Comparison of ENCODE assay signal across 16 cellular contexts in the genomic region with DNA sequence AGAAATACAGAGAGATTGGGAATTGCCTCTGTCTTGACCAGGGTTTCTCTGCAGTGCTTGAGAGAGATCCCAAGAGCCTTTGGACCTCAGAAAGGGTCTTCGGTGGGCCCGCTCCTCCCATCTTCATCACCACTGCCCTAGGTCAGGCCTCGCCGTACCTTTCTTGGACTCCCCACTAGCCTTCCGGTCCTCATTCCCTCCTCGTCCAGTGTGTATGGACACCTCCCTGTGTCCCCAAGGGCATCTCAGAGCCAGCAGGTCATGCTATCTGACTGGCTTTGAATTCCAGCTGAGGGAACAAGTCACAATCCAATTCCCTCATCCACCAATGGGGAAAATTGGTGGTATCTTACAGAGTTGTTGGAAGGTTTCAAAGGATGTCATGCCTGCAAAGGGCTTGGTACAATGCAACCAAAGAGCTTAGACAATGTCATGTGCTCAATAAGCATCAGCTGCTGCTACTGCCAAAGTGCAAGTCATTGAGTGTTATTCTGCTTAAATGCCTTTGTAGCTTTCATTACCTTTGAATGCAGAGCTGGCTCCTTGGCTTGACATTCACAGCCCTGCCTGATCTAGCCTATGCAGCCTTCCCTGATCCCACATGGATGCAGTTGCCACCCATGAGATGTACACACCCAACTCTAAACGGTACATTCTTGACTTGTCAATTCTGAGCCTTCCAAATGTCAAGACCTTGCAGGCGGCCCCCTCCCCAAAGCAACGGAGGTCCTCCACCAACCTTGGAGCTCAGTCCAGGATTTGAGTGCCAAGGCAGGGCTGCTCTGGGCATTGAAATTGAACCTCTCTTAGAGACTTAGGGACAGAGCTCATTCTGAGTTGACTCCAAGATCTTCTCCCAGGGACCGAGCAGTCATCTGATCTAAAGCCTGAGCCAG.
"Had no signal": no experiment of that assay in that cellular context is flagged by ENCODE, and none has a peak within 500 bp of the region (broad histone marks: within the 10 kb centered on the region; RNA-seq: fewer than 3 reads in every experiment).

No MANE protein-coding gene starts in this region.

- H3K27me3 ChIP-seq: ascending aorta, gastrocnemius medialis, neural progenitor cell, right lobe of liver had no signal

- H3K4me1 Mint-ChIP-seq: neural progenitor cell; stimulated activated naive B cell treated with anti-CD40 and anti-IgM and Interleukin-4, amounts not matched to agents 10 μg/mL and 1 μg/mL and 100 μg/mL, for 72 hours had no signal

- H3K4me3 ChIP-seq: ascending aorta, gastrocnemius medialis, neural progenitor cell, prostate gland, right lobe of liver had no signal

- H3K36me3 Mint-ChIP-seq: neural progenitor cell; stimulated activated naive B cell treated with anti-CD40 and anti-IgM and Interleukin-4, amounts not matched to agents 10 μg/mL and 1 μg/mL and 100 μg/mL, for 72 hours had no signal

- ATAC-seq: esophagus mucosa; gastrocnemius medialis; naive thymus-derived CD4-positive, alpha-beta T cell; right lobe of liver; stimulated activated naive B cell treated with anti-CD40 and anti-IgM and Interleukin-4, amounts not matched to agents 10 μg/mL and 1 μg/mL and 100 μg/mL, for 72 hours had no signal

- H3K9me3 ChIP-seq: ascending aorta, gastrocnemius medialis, prostate gland, right lobe of liver had no signal

- H3K4me3 Mint-ChIP-seq: naive thymus-derived CD4-positive, alpha-beta T cell; neural progenitor cell; stimulated activated naive B cell treated with anti-CD40 and anti-IgM and Interleukin-4, amounts not matched to agents 10 μg/mL and 1 μg/mL and 100 μg/mL, for 72 hours had no signal

- DNase-seq: activated CD4-positive, alpha-beta T cell treated with anti-CD3 and anti-CD28 coated beads, Interleukin-2, amount 50 U/mL, for 4 hours; activated naive CD4-positive, alpha-beta T cell; cerebellar nuclear complex; effector CD4-positive, alpha-beta T cell; gastrocnemius medialis; kidney glomerular epithelial cell; mesenchymal stem cell; naive thymus-derived CD4-positive, alpha-beta T cell; stimulated activated CD4-positive, alpha-beta T cell treated with anti-CD3 and anti-CD28 coated beads, Interleukin-4, amount 100 ng/mL, for 4 hours; stimulated activated naive B cell treated with anti-CD40 and anti-IgM and Interleukin-4, amounts not matched to agents 10 μg/mL and 1 μg/mL and 100 μg/mL, for 72 hours; T1000 had no signal

- H3K27ac Mint-ChIP-seq: naive thymus-derived CD4-positive, alpha-beta T cell; neural progenitor cell; stimulated activated naive B cell treated with anti-CD40 and anti-IgM and Interleukin-4, amounts not matched to agents 10 μg/mL and 1 μg/mL and 100 μg/mL, for 72 hours had no signal

- H3K4me1 ChIP-seq: ascending aorta, gastrocnemius medialis, neural progenitor cell, prostate gland had no signal

- H3K27ac ChIP-seq: ascending aorta, gastrocnemius medialis, neural progenitor cell, prostate gland, right lobe of liver had no signal

- H3K36me3 ChIP-seq: ascending aorta, gastrocnemius medialis, neural progenitor cell, prostate gland, right lobe of liver had no signal
